ENCODE assay signal across 2 cellular contexts in the genomic region with DNA sequence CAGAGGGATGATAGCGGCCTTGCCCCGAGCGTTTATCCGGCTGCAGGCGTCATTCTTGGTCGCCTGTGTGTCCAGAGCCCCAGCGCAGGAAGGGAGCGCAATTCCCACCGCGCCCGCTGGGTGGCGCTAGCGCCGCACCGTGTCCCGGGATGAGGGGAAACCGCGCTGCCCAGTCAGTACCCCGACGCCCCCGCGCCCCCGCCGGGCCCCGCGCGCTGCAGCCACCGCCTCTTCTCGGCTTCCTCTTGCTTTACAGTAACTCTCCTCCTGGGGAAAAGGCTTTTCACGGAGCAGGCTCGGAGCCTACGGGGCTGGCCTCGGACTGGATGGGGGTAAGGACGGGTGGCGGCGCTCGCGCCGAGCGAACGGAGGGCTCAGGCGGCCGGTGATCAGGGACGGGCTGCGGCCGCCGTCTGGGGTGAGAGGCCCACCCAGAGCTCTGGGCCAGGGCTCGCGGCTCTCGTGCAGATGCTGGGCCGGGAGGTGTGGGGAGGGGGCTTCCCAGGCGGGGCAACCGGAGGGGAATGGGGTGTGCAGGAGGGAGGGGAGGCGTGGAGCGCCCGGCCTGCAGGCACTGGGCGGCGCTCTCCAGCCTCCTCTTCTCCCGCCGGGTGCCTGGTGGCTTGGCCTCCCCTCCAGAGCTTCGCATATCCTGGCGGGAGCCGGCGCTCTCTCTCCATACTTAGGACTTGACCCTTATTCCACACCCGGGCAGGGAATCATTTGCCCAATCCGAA.
TF ChIP-seq lines count a peak whose summit lies in the region.

No MANE protein-coding gene starts in this region.

TF ChIP-seq in IMR-90, 13 proteins besides CTCF, POLR2A, EP300 and RAD21:
- TF ChIP-seq MAZ (IDR thresholded peaks at IDR 0.05; ENCODE audit: borderline replicate concordance, low read depth, low read length) (peak; percentile 72; the same call in 1 of the 2 replicates), FOS (IDR thresholded peaks at IDR 0.05; ENCODE audit: low read depth, low read length) (no peak), SMC3 (IDR thresholded peaks at IDR 0.05; ENCODE audit: low read depth, low read length) (peak; percentile 72), MAFK (IDR thresholded peaks at IDR 0.05; ENCODE audit: low read depth, low read length) (no peak), MXI1 (IDR thresholded peaks at IDR 0.05; ENCODE audit: borderline replicate concordance, low read depth, low read length) (peak; percentile 43; the same call in 1 of the 2 replicates), CHD1 (IDR thresholded peaks at IDR 0.05; ENCODE audit: low read depth, low read length) (no peak; the same call in 1 of the 2 replicates), CEBPB (IDR thresholded peaks at IDR 0.05; ENCODE audit: low read depth, low read length) (no peak)
- TF ChIP-seq, protein P1, sequence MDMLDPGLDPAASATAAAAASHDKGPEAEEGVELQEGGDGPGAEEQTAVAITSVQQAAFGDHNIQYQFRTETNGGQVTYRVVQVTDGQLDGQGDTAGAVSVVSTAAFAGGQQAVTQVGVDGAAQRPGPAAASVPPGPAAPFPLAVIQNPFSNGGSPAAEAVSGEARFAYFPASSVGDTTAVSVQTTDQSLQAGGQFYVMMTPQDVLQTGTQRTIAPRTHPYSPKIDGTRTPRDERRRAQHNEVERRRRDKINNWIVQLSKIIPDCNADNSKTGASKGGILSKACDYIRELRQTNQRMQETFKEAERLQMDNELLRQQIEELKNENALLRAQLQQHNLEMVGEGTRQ (IDR thresholded peaks at IDR 0.05; ENCODE audit: low read depth, low read length), result no peak

TF ChIP-seq in neural cell, 6 proteins besides CTCF, POLR2A, EP300 and RAD21:
- peak; percentile 88 for TF ChIP-seq SMC3 (conservative IDR thresholded peaks at IDR 0.05; ENCODE audit: poor library complexity)
- TF ChIP-seq MXI1 (conservative IDR thresholded peaks at IDR 0.05; ENCODE audit: poor library complexity, severe bottlenecking), result no peak
- TF ChIP-seq POLR2AphosphoS5 (IDR thresholded peaks at IDR 0.05), result peak; percentile 58
- TF ChIP-seq EZH2 (IDR thresholded peaks at IDR 0.05; ENCODE audit: borderline replicate concordance, insufficient read depth, low read length, poor library complexity, severe bottlenecking), result no peak
- no peak for TF ChIP-seq REST (IDR thresholded peaks at IDR 0.05; ENCODE audit: borderline replicate concordance)
- peak; percentile 51 for TF ChIP-seq TAF1 (IDR thresholded peaks at IDR 0.05; ENCODE audit: low read depth)
